In the genomic region with DNA sequence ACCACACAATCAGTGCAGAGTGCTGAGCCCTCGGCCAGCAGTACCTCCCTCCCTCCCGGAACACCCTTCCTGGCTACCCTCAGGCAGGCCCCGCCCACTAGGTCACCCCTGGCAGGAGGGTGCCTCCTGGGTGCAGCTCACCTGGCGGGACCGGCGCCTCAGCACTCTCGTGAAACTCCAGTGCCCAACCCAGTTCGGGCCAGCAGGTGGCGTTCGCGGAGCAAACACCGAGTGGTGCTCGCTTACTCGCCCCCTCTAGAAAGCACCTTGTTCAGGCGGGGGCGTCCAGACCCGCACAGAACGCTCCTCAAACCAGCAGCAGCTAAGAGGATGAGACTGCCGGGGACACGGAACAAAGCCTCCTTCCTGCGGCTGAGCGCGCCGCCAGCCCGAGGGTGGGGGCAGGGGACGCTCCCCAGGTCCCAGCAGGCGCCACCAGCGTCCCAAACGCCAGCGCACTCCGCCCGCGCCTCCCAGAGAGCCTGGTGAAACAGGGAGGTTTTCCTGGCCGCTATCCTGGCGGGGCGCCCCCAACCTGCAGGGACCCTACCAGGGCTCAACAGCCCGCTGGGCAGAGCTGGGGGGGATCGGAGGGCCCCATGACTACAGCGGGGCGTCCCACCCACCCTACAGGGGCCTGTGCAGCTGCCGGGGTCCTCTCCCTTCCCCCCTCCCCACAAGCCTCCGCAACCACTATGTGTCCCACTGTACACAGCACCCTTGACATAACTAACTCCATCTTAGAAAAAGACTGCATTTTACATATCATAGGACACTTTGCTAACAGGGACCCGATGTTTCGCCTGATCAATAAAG, we compare ENCODE assay signal across 1 cellular context.
TF ChIP-seq lines count a peak whose summit lies in the region.

No MANE protein-coding gene starts in this region.

TF ChIP-seq in HepG2, 621 proteins besides CTCF, POLR2A, EP300 and RAD21 (continued from another document and continues in another):
- TF ChIP-seq, protein P1, sequence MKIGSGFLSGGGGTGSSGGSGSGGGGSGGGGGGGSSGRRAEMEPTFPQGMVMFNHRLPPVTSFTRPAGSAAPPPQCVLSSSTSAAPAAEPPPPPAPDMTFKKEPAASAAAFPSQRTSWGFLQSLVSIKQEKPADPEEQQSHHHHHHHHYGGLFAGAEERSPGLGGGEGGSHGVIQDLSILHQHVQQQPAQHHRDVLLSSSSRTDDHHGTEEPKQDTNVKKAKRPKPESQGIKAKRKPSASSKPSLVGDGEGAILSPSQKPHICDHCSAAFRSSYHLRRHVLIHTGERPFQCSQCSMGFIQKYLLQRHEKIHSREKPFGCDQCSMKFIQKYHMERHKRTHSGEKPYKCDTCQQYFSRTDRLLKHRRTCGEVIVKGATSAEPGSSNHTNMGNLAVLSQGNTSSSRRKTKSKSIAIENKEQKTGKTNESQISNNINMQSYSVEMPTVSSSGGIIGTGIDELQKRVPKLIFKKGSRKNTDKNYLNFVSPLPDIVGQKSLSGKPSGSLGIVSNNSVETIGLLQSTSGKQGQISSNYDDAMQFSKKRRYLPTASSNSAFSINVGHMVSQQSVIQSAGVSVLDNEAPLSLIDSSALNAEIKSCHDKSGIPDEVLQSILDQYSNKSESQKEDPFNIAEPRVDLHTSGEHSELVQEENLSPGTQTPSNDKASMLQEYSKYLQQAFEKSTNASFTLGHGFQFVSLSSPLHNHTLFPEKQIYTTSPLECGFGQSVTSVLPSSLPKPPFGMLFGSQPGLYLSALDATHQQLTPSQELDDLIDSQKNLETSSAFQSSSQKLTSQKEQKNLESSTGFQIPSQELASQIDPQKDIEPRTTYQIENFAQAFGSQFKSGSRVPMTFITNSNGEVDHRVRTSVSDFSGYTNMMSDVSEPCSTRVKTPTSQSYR (CRISPR knock-in tag; IDR thresholded peaks at IDR 0.05; ENCODE audit: borderline replicate concordance): no peak; the same call in 1 of the 2 replicates
- TF ChIP-seq, protein P2, sequence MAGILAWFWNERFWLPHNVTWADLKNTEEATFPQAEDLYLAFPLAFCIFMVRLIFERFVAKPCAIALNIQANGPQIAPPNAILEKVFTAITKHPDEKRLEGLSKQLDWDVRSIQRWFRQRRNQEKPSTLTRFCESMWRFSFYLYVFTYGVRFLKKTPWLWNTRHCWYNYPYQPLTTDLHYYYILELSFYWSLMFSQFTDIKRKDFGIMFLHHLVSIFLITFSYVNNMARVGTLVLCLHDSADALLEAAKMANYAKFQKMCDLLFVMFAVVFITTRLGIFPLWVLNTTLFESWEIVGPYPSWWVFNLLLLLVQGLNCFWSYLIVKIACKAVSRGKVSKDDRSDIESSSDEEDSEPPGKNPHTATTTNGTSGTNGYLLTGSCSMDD (CRISPR knock-in tag; IDR thresholded peaks at IDR 0.05): no peak
- TF ChIP-seq SNAPC2 (CRISPR knock-in tag; IDR thresholded peaks at IDR 0.05): 0 out of 2 replicates have a peak, but pooled peaks have one; percentile 26
- no peak for TF ChIP-seq ZSCAN30 (CRISPR knock-in tag; IDR thresholded peaks at IDR 0.05)
- peak; percentile 58 for TF ChIP-seq ZNF781 (CRISPR knock-in tag; IDR thresholded peaks at IDR 0.05; ENCODE audit: borderline replicate concordance, not compliant biosample characterization)
- no peak for TF ChIP-seq ZBTB1 (CRISPR knock-in tag; IDR thresholded peaks at IDR 0.05; ENCODE audit: borderline replicate concordance)
- TF ChIP-seq, protein P3, sequence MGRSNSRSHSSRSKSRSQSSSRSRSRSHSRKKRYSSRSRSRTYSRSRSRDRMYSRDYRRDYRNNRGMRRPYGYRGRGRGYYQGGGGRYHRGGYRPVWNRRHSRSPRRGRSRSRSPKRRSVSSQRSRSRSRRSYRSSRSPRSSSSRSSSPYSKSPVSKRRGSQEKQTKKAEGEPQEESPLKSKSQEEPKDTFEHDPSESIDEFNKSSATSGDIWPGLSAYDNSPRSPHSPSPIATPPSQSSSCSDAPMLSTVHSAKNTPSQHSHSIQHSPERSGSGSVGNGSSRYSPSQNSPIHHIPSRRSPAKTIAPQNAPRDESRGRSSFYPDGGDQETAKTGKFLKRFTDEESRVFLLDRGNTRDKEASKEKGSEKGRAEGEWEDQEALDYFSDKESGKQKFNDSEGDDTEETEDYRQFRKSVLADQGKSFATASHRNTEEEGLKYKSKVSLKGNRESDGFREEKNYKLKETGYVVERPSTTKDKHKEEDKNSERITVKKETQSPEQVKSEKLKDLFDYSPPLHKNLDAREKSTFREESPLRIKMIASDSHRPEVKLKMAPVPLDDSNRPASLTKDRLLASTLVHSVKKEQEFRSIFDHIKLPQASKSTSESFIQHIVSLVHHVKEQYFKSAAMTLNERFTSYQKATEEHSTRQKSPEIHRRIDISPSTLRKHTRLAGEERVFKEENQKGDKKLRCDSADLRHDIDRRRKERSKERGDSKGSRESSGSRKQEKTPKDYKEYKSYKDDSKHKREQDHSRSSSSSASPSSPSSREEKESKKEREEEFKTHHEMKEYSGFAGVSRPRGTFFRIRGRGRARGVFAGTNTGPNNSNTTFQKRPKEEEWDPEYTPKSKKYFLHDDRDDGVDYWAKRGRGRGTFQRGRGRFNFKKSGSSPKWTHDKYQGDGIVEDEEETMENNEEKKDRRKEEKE (IDR thresholded peaks at IDR 0.05): no peak
- TF ChIP-seq, protein P4, sequence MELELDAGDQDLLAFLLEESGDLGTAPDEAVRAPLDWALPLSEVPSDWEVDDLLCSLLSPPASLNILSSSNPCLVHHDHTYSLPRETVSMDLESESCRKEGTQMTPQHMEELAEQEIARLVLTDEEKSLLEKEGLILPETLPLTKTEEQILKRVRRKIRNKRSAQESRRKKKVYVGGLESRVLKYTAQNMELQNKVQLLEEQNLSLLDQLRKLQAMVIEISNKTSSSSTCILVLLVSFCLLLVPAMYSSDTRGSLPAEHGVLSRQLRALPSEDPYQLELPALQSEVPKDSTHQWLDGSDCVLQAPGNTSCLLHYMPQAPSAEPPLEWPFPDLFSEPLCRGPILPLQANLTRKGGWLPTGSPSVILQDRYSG (CRISPR knock-in tag; IDR thresholded peaks at IDR 0.05): no peak
- TF ChIP-seq, protein P5, sequence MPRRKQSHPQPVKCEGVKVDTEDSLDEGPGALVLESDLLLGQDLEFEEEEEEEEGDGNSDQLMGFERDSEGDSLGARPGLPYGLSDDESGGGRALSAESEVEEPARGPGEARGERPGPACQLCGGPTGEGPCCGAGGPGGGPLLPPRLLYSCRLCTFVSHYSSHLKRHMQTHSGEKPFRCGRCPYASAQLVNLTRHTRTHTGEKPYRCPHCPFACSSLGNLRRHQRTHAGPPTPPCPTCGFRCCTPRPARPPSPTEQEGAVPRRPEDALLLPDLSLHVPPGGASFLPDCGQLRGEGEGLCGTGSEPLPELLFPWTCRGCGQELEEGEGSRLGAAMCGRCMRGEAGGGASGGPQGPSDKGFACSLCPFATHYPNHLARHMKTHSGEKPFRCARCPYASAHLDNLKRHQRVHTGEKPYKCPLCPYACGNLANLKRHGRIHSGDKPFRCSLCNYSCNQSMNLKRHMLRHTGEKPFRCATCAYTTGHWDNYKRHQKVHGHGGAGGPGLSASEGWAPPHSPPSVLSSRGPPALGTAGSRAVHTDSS (CRISPR knock-in tag; conservative IDR thresholded peaks at IDR 0.05): no peak
- TF ChIP-seq, protein P6, sequence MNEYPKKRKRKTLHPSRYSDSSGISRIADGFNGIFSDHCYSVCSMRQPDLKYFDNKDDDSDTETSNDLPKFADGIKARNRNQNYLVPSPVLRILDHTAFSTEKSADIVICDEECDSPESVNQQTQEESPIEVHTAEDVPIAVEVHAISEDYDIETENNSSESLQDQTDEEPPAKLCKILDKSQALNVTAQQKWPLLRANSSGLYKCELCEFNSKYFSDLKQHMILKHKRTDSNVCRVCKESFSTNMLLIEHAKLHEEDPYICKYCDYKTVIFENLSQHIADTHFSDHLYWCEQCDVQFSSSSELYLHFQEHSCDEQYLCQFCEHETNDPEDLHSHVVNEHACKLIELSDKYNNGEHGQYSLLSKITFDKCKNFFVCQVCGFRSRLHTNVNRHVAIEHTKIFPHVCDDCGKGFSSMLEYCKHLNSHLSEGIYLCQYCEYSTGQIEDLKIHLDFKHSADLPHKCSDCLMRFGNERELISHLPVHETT (CRISPR knock-in tag; conservative IDR thresholded peaks at IDR 0.05): 0 out of 2 replicates have a peak, but pooled peaks have one; percentile 5
- TF ChIP-seq, protein P7, sequence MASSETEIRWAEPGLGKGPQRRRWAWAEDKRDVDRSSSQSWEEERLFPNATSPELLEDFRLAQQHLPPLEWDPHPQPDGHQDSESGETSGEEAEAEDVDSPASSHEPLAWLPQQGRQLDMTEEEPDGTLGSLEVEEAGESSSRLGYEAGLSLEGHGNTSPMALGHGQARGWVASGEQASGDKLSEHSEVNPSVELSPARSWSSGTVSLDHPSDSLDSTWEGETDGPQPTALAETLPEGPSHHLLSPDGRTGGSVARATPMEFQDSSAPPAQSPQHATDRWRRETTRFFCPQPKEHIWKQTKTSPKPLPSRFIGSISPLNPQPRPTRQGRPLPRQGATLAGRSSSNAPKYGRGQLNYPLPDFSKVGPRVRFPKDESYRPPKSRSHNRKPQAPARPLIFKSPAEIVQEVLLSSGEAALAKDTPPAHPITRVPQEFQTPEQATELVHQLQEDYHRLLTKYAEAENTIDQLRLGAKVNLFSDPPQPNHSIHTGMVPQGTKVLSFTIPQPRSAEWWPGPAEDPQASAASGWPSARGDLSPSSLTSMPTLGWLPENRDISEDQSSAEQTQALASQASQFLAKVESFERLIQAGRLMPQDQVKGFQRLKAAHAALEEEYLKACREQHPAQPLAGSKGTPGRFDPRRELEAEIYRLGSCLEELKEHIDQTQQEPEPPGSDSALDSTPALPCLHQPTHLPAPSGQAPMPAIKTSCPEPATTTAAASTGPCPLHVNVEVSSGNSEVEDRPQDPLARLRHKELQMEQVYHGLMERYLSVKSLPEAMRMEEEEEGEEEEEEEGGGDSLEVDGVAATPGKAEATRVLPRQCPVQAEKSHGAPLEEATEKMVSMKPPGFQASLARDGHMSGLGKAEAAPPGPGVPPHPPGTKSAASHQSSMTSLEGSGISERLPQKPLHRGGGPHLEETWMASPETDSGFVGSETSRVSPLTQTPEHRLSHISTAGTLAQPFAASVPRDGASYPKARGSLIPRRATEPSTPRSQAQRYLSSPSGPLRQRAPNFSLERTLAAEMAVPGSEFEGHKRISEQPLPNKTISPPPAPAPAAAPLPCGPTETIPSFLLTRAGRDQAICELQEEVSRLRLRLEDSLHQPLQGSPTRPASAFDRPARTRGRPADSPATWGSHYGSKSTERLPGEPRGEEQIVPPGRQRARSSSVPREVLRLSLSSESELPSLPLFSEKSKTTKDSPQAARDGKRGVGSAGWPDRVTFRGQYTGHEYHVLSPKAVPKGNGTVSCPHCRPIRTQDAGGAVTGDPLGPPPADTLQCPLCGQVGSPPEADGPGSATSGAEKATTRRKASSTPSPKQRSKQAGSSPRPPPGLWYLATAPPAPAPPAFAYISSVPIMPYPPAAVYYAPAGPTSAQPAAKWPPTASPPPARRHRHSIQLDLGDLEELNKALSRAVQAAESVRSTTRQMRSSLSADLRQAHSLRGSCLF (CRISPR knock-in tag; IDR thresholded peaks at IDR 0.05; ENCODE audit: borderline replicate concordance): no peak
- TF ChIP-seq ATF7-NPFF (CRISPR knock-in tag; IDR thresholded peaks at IDR 0.05; ENCODE audit: low read depth): 0 out of 2 replicates have a peak, but pooled peaks have one; percentile 48
- TF ChIP-seq, protein P8, sequence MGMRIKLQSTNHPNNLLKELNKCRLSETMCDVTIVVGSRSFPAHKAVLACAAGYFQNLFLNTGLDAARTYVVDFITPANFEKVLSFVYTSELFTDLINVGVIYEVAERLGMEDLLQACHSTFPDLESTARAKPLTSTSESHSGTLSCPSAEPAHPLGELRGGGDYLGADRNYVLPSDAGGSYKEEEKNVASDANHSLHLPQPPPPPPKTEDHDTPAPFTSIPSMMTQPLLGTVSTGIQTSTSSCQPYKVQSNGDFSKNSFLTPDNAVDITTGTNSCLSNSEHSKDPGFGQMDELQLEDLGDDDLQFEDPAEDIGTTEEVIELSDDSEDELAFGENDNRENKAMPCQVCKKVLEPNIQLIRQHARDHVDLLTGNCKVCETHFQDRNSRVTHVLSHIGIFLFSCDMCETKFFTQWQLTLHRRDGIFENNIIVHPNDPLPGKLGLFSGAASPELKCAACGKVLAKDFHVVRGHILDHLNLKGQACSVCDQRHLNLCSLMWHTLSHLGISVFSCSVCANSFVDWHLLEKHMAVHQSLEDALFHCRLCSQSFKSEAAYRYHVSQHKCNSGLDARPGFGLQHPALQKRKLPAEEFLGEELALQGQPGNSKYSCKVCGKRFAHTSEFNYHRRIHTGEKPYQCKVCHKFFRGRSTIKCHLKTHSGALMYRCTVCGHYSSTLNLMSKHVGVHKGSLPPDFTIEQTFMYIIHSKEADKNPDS (CRISPR knock-in tag; IDR thresholded peaks at IDR 0.05): peak; percentile 24; the same call in 1 of the 2 replicates
- TF ChIP-seq U2AF1 (optimal IDR thresholded peaks at IDR 0.05; ENCODE audit: low read depth, low read length): no peak
- no peak for TF ChIP-seq SP140L (CRISPR knock-in tag; IDR thresholded peaks at IDR 0.05; ENCODE audit: borderline replicate concordance)
- TF ChIP-seq ZC3H4 (CRISPR knock-in tag; IDR thresholded peaks at IDR 0.05; ENCODE audit: borderline replicate concordance): no peak
- no peak for TF ChIP-seq STAT5B (CRISPR knock-in tag; IDR thresholded peaks at IDR 0.05)
- no peak for TF ChIP-seq KLF15 (CRISPR knock-in tag; IDR thresholded peaks at IDR 0.05; ENCODE audit: borderline replicate concordance)
- TF ChIP-seq, protein P9, sequence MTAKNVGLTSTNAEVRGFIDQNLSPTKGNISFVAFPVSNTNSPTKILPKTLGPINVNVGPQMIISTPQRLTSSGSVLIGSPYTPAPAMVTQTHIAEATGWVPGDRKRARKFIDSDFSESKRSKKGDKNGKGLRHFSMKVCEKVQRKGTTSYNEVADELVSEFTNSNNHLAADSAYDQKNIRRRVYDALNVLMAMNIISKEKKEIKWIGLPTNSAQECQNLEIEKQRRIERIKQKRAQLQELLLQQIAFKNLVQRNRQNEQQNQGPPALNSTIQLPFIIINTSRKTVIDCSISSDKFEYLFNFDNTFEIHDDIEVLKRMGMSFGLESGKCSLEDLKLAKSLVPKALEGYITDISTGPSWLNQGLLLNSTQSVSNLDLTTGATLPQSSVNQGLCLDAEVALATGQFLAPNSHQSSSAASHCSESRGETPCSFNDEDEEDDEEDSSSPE (CRISPR knock-in tag; IDR thresholded peaks at IDR 0.05): peak; percentile 58
- TF ChIP-seq ZNF761 (CRISPR knock-in tag; conservative IDR thresholded peaks at IDR 0.05): no peak
- no peak for TF ChIP-seq NFE2 (CRISPR knock-in tag; IDR thresholded peaks at IDR 0.05)
- no peak for TF ChIP-seq ZNF382 (CRISPR knock-in tag; IDR thresholded peaks at IDR 0.05; ENCODE audit: borderline replicate concordance)
- TF ChIP-seq FOXP1 (IDR thresholded peaks at IDR 0.05): no peak
- TF ChIP-seq FOXP1 (CRISPR knock-in tag; IDR thresholded peaks at IDR 0.05): 0 out of 2 replicates have a peak, but pooled peaks have one; percentile 12
- TF ChIP-seq RNF2 (conservative IDR thresholded peaks at IDR 0.05; ENCODE audit: low read depth): no peak
- no peak for TF ChIP-seq ZFP90 (CRISPR knock-in tag; IDR thresholded peaks at IDR 0.05; ENCODE audit: borderline replicate concordance)
- TF ChIP-seq, protein P10, sequence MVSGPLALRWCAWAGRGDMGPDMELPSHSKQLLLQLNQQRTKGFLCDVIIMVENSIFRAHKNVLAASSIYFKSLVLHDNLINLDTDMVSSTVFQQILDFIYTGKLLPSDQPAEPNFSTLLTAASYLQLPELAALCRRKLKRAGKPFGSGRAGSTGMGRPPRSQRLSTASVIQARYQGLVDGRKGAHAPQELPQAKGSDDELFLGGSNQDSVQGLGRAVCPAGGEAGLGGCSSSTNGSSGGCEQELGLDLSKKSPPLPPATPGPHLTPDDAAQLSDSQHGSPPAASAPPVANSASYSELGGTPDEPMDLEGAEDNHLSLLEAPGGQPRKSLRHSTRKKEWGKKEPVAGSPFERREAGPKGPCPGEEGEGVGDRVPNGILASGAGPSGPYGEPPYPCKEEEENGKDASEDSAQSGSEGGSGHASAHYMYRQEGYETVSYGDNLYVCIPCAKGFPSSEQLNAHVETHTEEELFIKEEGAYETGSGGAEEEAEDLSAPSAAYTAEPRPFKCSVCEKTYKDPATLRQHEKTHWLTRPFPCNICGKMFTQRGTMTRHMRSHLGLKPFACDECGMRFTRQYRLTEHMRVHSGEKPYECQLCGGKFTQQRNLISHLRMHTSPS (CRISPR knock-in tag; IDR thresholded peaks at IDR 0.05; ENCODE audit: low read depth): peak; percentile 85
- no peak for TF ChIP-seq SP1 (IDR thresholded peaks at IDR 0.05)
- peak; percentile 34; the same call in 1 of the 2 replicates for TF ChIP-seq SP1 (CRISPR knock-in tag; IDR thresholded peaks at IDR 0.05)
